Comparison of ENCODE assay signal across 21 cellular contexts in the genomic region with DNA sequence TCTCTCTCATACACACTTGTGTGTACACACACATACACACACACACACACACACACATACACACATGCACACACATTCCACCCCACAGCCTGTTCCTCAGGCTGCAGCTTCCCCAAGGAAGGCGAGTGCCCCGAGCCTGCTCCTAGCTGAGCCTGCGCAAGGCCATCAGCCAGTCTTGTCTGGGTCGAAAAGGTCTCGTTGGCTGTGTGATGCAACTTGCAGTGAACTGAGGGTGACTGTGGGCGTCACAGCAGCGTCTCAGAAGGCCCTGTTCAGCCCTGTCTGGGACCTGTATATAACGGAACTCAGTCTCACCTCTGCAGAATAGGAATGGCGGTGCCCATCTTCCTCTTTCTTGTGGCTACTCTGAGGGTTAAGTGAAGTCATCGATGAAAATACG.
A peak's percentile ranks its signal among the peaks of the same experiment; 100 is the strongest.
DNase-seq lines count a peak whose midpoint lies in the region; ATAC-seq and TF ChIP-seq lines count a peak whose summit lies in the region.
"Had no signal": no experiment of that assay in that cellular context is flagged by ENCODE, and none has a peak within 500 bp of the region (broad histone marks: within the 10 kb centered on the region; RNA-seq: fewer than 3 reads in every experiment).

No MANE protein-coding gene starts in this region.

- no peak overlapping the region for H3K4me3 ChIP-seq in BLaER1 treated with 17β-estradiol and CSF1 and Interleukin-3, amounts not matched to agents 10 nM and 100 nM
- no peak overlapping the region for H3K4me3 ChIP-seq in body of pancreas
- no peak overlapping the region for H3K4me3 ChIP-seq in mesodermal cell (ENCODE audit: extremely low read depth, insufficient read depth, low read length, poor library complexity, severe bottlenecking)
- H3K4me3 ChIP-seq: HAP-1, heart right ventricle, SJSA1, spleen had no signal

- TF ChIP-seq POLR2A in body of pancreas (IDR thresholded peaks at IDR 0.05), result no peak

- peaks cover 8 to 59% (median 51%) of the 10 kb centered on the region in 10 experiments for H3K4me1 ChIP-seq in BLaER1 treated with 17β-estradiol and CSF1 and Interleukin-3, amounts not matched to agents 10 nM and 100 nM
- H3K4me1 ChIP-seq in body of pancreas (no peaks in the 10 kb centered on the region), mesodermal cell (ENCODE audit: control insufficient read depth, insufficient read depth, low read length, poor library complexity, severe bottlenecking) (peaks cover 10% of the 10 kb centered on the region)
- H3K4me1 ChIP-seq: SJSA1 had no signal

- intact Hi-C loops in body of pancreas (cut with DNase I), result no loop called here

- 54 to 67% methylated on average over 11 of the region's 11 CpGs for WGBS in body of pancreas, 2 donors
- WGBS in mesodermal cell (ENCODE audit: insufficient coverage in 2 of 2), 2 experiments, result 88 to 92% methylated on average over 11 of the region's 11 CpGs

- H3K4me2 ChIP-seq in BLaER1 treated with 17β-estradiol and CSF1 and Interleukin-3, amounts not matched to agents 10 nM and 100 nM, result peak overlapping the region in 8 of 11 experiments; percentile 2 to 34 (median 22); a peak in 9 of 22 replicates

- no peaks in the 10 kb centered on the region for H3K27me3 ChIP-seq in BLaER1 treated with 17β-estradiol and CSF1 and Interleukin-3, amounts not matched to agents 10 nM and 100 nM
- H3K27me3 ChIP-seq in body of pancreas, result no peaks in the 10 kb centered on the region
- H3K27me3 ChIP-seq: SJSA1 had no signal

- H3K27ac ChIP-seq in BLaER1 treated with 17β-estradiol and CSF1 and Interleukin-3, amounts not matched to agents 10 nM and 100 nM, result no peak overlapping the region
- H3K27ac ChIP-seq in body of pancreas, result no peak overlapping the region
- H3K27ac ChIP-seq in mesodermal cell (ENCODE audit: low read depth, low read length, severe bottlenecking), result peak overlapping the region; percentile 13
- H3K27ac ChIP-seq: C4-2B, heart right ventricle, SJSA1, spleen had no signal

- H3K36me3 ChIP-seq in BLaER1 treated with 17β-estradiol and CSF1 and Interleukin-3, amounts not matched to agents 10 nM and 100 nM, result no peaks in the 10 kb centered on the region
- H3K36me3 ChIP-seq in body of pancreas (replicated peaks in 1 of 2; ENCODE audit: insufficient read depth in 1 of 2, low read depth in 2 of 2) (no peaks in the 10 kb centered on the region), mesodermal cell (ENCODE audit: control insufficient read depth, insufficient read depth, low read length) (peaks cover 16% of the 10 kb centered on the region)
- H3K36me3 ChIP-seq: HAP-1, heart right ventricle, spleen had no signal

- ATAC-seq in body of pancreas, result peak; percentile 35
- no peak for ATAC-seq in HG02973 (IDR thresholded peaks at IDR 0.05; ENCODE audit: unreplicated experiment)
- ATAC-seq: activated CD8-positive, alpha-beta T cell treated with anti-CD3 and anti-CD28 coated beads for 36 hours had no signal

- peak; percentile 73 for DNase-seq in MV-4-11 (lab: John Stamatoyannopoulos, UW)
- no peak for DNase-seq in body of pancreas
- DNase-seq in NCI-H1436 (lab: John Stamatoyannopoulos, UW), result no peak
- no peak for DNase-seq in 8988T
- no peak for DNase-seq in NCI-H510A (lab: John Stamatoyannopoulos, UW)
- DNase-seq: activated B cell treated with CpG ODN at 0.5 μM for 24 hours; activated CD8-positive, alpha-beta T cell treated with anti-CD3 and anti-CD28 coated beads for 36 hours; activated naive CD4-positive, alpha-beta T cell treated with anti-CD3 and anti-CD28 coated beads, Interleukin-2, amount 10 ng/mL, durations not matched to agents 7 days and 5 days; activated T-cell treated with anti-CD3 and anti-CD28 coated beads, Interleukin-2, amount 50 U/mL, for 1 hour; heart right ventricle; MM.1S; NCI-H2029; NCI-H524 treated with DMSO at 0.1 percent for 48 hours; spleen; substantia nigra had no signal

- H3K9me3 ChIP-seq in BLaER1 treated with 17β-estradiol and CSF1 and Interleukin-3, amounts not matched to agents 10 nM and 100 nM (replicated peaks in 1 of 11), result no peaks in the 10 kb centered on the region
- H3K9me3 ChIP-seq in body of pancreas (no peaks in the 10 kb centered on the region), mesodermal cell (ENCODE audit: control insufficient read depth, low read length) (no peaks in the 10 kb centered on the region)
- H3K9me3 ChIP-seq: HAP-1, heart right ventricle, SJSA1, spleen had no signal

- no peak overlapping the region for H3K9ac ChIP-seq in BLaER1 treated with 17β-estradiol and CSF1 and Interleukin-3, amounts not matched to agents 10 nM and 100 nM

- H4K20me1 ChIP-seq in BLaER1 treated with 17β-estradiol and CSF1 and Interleukin-3, amounts not matched to agents 10 nM and 100 nM, result no peaks in the 10 kb centered on the region

- TF ChIP-seq CTCF in body of pancreas (IDR thresholded peaks at IDR 0.05), result no peak
